ENCODE assay signal across 9 cellular contexts in the genomic region with DNA sequence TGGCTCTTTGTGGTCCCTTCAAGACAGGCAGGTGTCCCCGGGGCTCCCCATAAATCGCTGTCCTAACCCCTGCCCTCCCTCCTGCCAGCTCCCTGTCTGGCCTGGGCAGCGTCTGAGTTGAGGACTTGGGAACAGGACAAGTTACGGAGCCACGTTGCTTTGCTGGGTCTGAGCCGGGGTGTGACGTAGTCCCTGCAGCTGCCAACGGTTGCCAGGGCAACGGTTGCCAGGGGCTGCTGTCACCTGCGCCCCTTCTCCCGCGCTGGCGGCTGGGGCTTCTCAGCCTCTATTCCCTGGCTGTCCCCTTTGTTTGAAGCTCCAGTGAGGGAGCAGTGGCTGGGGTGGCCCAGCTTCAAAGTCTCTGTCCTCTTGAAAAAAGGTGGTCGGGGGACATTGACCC. TPM values are rescaled to one million over a fixed set of nuclear protein-coding genes. Genes with fewer than 3 reads are reported as not detected.
DNase-seq lines count a peak whose midpoint lies in the region; ATAC-seq and TF ChIP-seq lines count a peak whose summit lies in the region.
"Had no signal": no experiment of that assay in that cellular context is flagged by ENCODE, and none has a peak within 500 bp of the region (broad histone marks: within the 10 kb centered on the region; RNA-seq: fewer than 3 reads in every experiment).

No MANE protein-coding gene starts in this region.

- H3K9me3 ChIP-seq in iPS-18c (ENCODE audit: control insufficient read depth, insufficient read depth, low read length) (no peaks in the 10 kb centered on the region), testis (no peaks in the 10 kb centered on the region)

- DNase-seq in activated CD4-positive, alpha-beta T cell treated with anti-CD3 and anti-CD28 coated beads, Interleukin-2, amount 10 ng/mL, durations not matched to agents 24 days and 14 days = peak; percentile 62
- no peak for DNase-seq in activated CD4-positive, alpha-beta T cell treated with anti-CD3 and anti-CD28 coated beads for 4 hours
- DNase-seq in activated B cell treated with CpG ODN at 0.5 μM for 24 hours (no peak), testis (peak; percentile 67)
- DNase-seq: HCEC 1CT had no signal

- H3K36me3 ChIP-seq in testis (ENCODE audit: low read depth, missing control alignments) = no peaks in the 10 kb centered on the region

- H3K36me3 Mint-ChIP-seq in activated CD4-positive, alpha-beta T cell treated with anti-CD3 and anti-CD28 coated beads, Interleukin-2, amount 10 ng/mL, durations not matched to agents 24 days and 14 days (ENCODE audit: low read depth) = no peaks in the 10 kb centered on the region
- no peaks in the 10 kb centered on the region for H3K36me3 Mint-ChIP-seq in activated B cell treated with CpG ODN at 0.5 μM for 24 hours (ENCODE audit: low read depth)

- POLR2A ChIA-PET in activated B cell treated with CpG ODN at 0.5 μM for 24 hours (lab: Charles Lee) = no interaction called here

- H3K4me1 Mint-ChIP-seq in activated CD4-positive, alpha-beta T cell treated with anti-CD3 and anti-CD28 coated beads, Interleukin-2, amount 10 ng/mL, durations not matched to agents 24 days and 14 days = peaks cover 2% of the 10 kb centered on the region
- peaks cover 6% of the 10 kb centered on the region for H3K4me1 Mint-ChIP-seq in activated B cell treated with CpG ODN at 0.5 μM for 24 hours

- TF ChIP-seq CTCF in activated B cell treated with CpG ODN at 0.5 μM for 24 hours (IDR thresholded peaks at IDR 0.05) (no peak), testis (IDR thresholded peaks at IDR 0.05) (no peak)

- WGBS in testis, 2 donors = 57 to 69% methylated on average over 7 to 14 of the region's 14 CpGs

- H3K4me3 ChIP-seq in iPS-18c (ENCODE audit: insufficient read depth, low read depth, low read length) = peak overlapping the region; percentile 28; the same call in 1 of the 2 replicates
- no peak overlapping the region for H3K4me3 ChIP-seq in testis

- H3K27me3 ChIP-seq in testis = no peaks in the 10 kb centered on the region

- H3K27ac Mint-ChIP-seq in activated CD4-positive, alpha-beta T cell treated with anti-CD3 and anti-CD28 coated beads, Interleukin-2, amount 10 ng/mL, durations not matched to agents 24 days and 14 days = no peak overlapping the region
- no peak overlapping the region for H3K27ac Mint-ChIP-seq in activated B cell treated with CpG ODN at 0.5 μM for 24 hours

- H3K27ac ChIP-seq in testis = peak overlapping the region; percentile 6 to 29

- peaks cover 71% of the 10 kb centered on the region for H3K4me1 ChIP-seq in testis

- ATAC-seq in activated B cell treated with CpG ODN at 0.5 μM for 24 hours (ENCODE audit: low read depth) (peak; percentile 25), GM19455 (IDR thresholded peaks at IDR 0.05; ENCODE audit: unreplicated experiment) (no peak), GM21723 (IDR thresholded peaks at IDR 0.05; ENCODE audit: unreplicated experiment) (no peak), GM19328 (IDR thresholded peaks at IDR 0.05; ENCODE audit: unreplicated experiment) (no peak)

- H3K27me3 Mint-ChIP-seq in activated CD4-positive, alpha-beta T cell treated with anti-CD3 and anti-CD28 coated beads, Interleukin-2, amount 10 ng/mL, durations not matched to agents 24 days and 14 days = peaks cover 26% of the 10 kb centered on the region
- H3K27me3 Mint-ChIP-seq in activated B cell treated with CpG ODN at 0.5 μM for 24 hours = peaks cover 18% of the 10 kb centered on the region

- no peak for TF ChIP-seq POLR2A in testis (IDR thresholded peaks at IDR 0.05)

- H3K4me3 Mint-ChIP-seq in activated CD4-positive, alpha-beta T cell treated with anti-CD3 and anti-CD28 coated beads, Interleukin-2, amount 10 ng/mL, durations not matched to agents 24 days and 14 days = no peak overlapping the region
- H3K4me3 Mint-ChIP-seq in activated B cell treated with CpG ODN at 0.5 μM for 24 hours = no peak overlapping the region

- H3K9me3 Mint-ChIP-seq in activated CD4-positive, alpha-beta T cell treated with anti-CD3 and anti-CD28 coated beads, Interleukin-2, amount 10 ng/mL, durations not matched to agents 24 days and 14 days = no peaks in the 10 kb centered on the region
- no peaks in the 10 kb centered on the region for H3K9me3 Mint-ChIP-seq in activated B cell treated with CpG ODN at 0.5 μM for 24 hours

- intact Hi-C loops in activated CD4-positive, alpha-beta T cell treated with anti-CD3 and anti-CD28 coated beads, Interleukin-2, amount 10 ng/mL, durations not matched to agents 24 days and 14 days (cut with micrococcal nuclease) = no loop called here
- intact Hi-C loops in activated B cell treated with CpG ODN at 0.5 μM for 24 hours (cut with micrococcal nuclease) (no loop called here), testis (cut with DNase I; ENCODE audit: low total_unique reads) (no loop called here)

- CTCF ChIA-PET in activated B cell treated with CpG ODN at 0.5 μM for 24 hours (lab: Charles Lee) = no interaction called here

RNA-seq across cellular contexts. Expression of a gene that starts 10.7 kb away (rescaled TPM):
- total RNA-seq in activated CD4-positive, alpha-beta T cell treated with anti-CD3 and anti-CD28 coated beads, Interleukin-2, amount 10 ng/mL, durations not matched to agents 24 days and 14 days = 3.8 and 4.8 TPM in 2 replicates
- total RNA-seq in activated B cell treated with CpG ODN at 0.5 μM for 24 hours (0.13 and 0.15 TPM in 2 replicates), testis (100 to 1,000 TPM; 296 to 346 TPM)
- polyA plus RNA-seq in testis (ENCODE audit: insufficient read depth, low read depth, low replicate concordance) = 134 TPM

RNA-seq across cellular contexts. Expression of a gene that starts 28.9 kb away (rescaled TPM):
- total RNA-seq in activated CD4-positive, alpha-beta T cell treated with anti-CD3 and anti-CD28 coated beads, Interleukin-2, amount 10 ng/mL, durations not matched to agents 24 days and 14 days = not detected in 2 replicates
- total RNA-seq in activated B cell treated with CpG ODN at 0.5 μM for 24 hours = not detected in 2 replicates
- total RNA-seq in testis = under 1 TPM; 0.37 to 0.63 TPM
- polyA plus RNA-seq in testis (ENCODE audit: insufficient read depth, low read depth, low replicate concordance) = 0.82 TPM

RNA-seq across cellular contexts. Expression of a gene that starts 55.4 kb away (rescaled TPM):
- total RNA-seq in activated CD4-positive, alpha-beta T cell treated with anti-CD3 and anti-CD28 coated beads, Interleukin-2, amount 10 ng/mL, durations not matched to agents 24 days and 14 days = 0.09 TPM in 1 of 2 replicates, not detected in the other
- total RNA-seq in activated B cell treated with CpG ODN at 0.5 μM for 24 hours (not detected in 2 replicates), testis (10 to 100 TPM; 35.4 to 62.7 TPM)
- 199 TPM for polyA plus RNA-seq in testis (ENCODE audit: insufficient read depth, low read depth, low replicate concordance)

Comparison
In these comparisons a context has a peak if more than half of its experiments do, and no peak if none do; other contexts are left out.
1. DNase-seq: peak in activated CD4-positive, alpha-beta T cell treated with anti-CD3 and anti-CD28 coated beads, Interleukin-2, amount 10 ng/mL, durations not matched to agents 24 days and 14 days (single experiment) and testis (single experiment); none in activated CD4-positive, alpha-beta T cell treated with anti-CD3 and anti-CD28 coated beads for 4 hours (0 of 2) and activated B cell treated with CpG ODN at 0.5 μM for 24 hours (single experiment).
2. RNA of a gene that starts 10.7 kb away (total RNA-seq): 296 to 346 TPM in testis; 3.8 to 4.8 TPM in activated CD4-positive, alpha-beta T cell treated with anti-CD3 and anti-CD28 coated beads, Interleukin-2, amount 10 ng/mL, durations not matched to agents 24 days and 14 days and 0.13 to 0.15 TPM in activated B cell treated with CpG ODN at 0.5 μM for 24 hours; every median in the first group is over 10 times any median in the second.
3. RNA of a gene that starts 55.4 kb away (total RNA-seq): 35.4 to 62.7 TPM in testis; 0.09 TPM in activated CD4-positive, alpha-beta T cell treated with anti-CD3 and anti-CD28 coated beads, Interleukin-2, amount 10 ng/mL, durations not matched to agents 24 days and 14 days and not detected in activated B cell treated with CpG ODN at 0.5 μM for 24 hours; every median in the first group is over 10 times any median in the second.